Comparison of ENCODE assay signal across 9 cellular contexts in genomic region chr20:35226775-35227681, GRCh38. TPM values are rescaled to one million over a fixed set of nuclear protein-coding genes. Genes with fewer than 3 reads are reported as not detected.
A peak's percentile ranks its signal among the peaks of the same experiment; 100 is the strongest.
DNase-seq lines count a peak whose midpoint lies in the region; ATAC-seq and TF ChIP-seq lines count a peak whose summit lies in the region.
"Had no signal": no experiment of that assay in that cellular context is flagged by ENCODE, and none has a peak within 500 bp of the region (broad histone marks: within the 10 kb centered on the region; RNA-seq: fewer than 3 reads in every experiment).

No MANE protein-coding gene starts in this region.

- H3K27ac ChIP-seq in AG04450 (ENCODE audit: low read depth, low read length), result peak overlapping the region; percentile 31
- no peak overlapping the region for H3K27ac ChIP-seq in spleen
- H3K27ac ChIP-seq: gastrocnemius medialis had no signal

- no peak for TF ChIP-seq POLR2A in spleen (IDR thresholded peaks at IDR 0.05)

- no peak for ATAC-seq in HG03460 (IDR thresholded peaks at IDR 0.05; ENCODE audit: unreplicated experiment)

- H3K9me3 ChIP-seq in AG04450 (ENCODE audit: control insufficient read depth, insufficient read depth, low read length) (no peaks in the 10 kb centered on the region), spleen (no peaks in the 10 kb centered on the region)
- H3K9me3 ChIP-seq: gastrocnemius medialis had no signal

- peaks cover 0 to 20% (median 2%) of the 10 kb centered on the region in 6 donors for H3K4me1 ChIP-seq in spleen
- H3K4me1 ChIP-seq: gastrocnemius medialis had no signal

- peaks cover 0 to 22% (median 0%) of the 10 kb centered on the region in 6 donors for H3K36me3 ChIP-seq in spleen
- H3K36me3 ChIP-seq: gastrocnemius medialis had no signal

- intact Hi-C loops in spleen (cut with DNase I; ENCODE audit: low total_unique reads), result no loop called here

- H3K9me3 Mint-ChIP-seq in T-helper 2 cell treated with Interferon-gamma antibody and Interleukin-4, amounts not matched to agents 5 μg/mL and 100 μg/mL, for 36 hours, result no peaks in the 10 kb centered on the region

- 7 to 27% (median 13%) methylated on average over 22 to 89 of the region's 91 CpGs for WGBS in spleen, 5 donors

- H3K27me3 Mint-ChIP-seq in T-helper 2 cell treated with Interferon-gamma antibody and Interleukin-4, amounts not matched to agents 5 μg/mL and 100 μg/mL, for 36 hours (ENCODE audit: low read depth), result peaks cover 48% of the 10 kb centered on the region

- CTCF ChIA-PET in AG04450 (lab: Charles Lee) (interaction anchor here (0.6 to 1.5 kb wide), 4 partner anchors 11 to 141 kb away, joined by 3 to 6 read pairs (median 4); no protein-coding TSS in a partner anchor), HEK293T (lab: Yijun Ruan, JAX) (interaction anchor here (0.6 kb wide), 1 partner anchor 219 kb away, joined by 5 read pairs; no protein-coding TSS in a partner anchor)

- H3K4me3 Mint-ChIP-seq in T-helper 2 cell treated with Interferon-gamma antibody and Interleukin-4, amounts not matched to agents 5 μg/mL and 100 μg/mL, for 36 hours, result peak overlapping the region; percentile 54

- POLR2A ChIA-PET in AG04450 (lab: Yijun Ruan, JAX) (interaction anchor here (1.7 kb wide), 1 partner anchor 215 kb away, joined by 8 read pairs; no protein-coding TSS in a partner anchor), HEK293T (lab: Yijun Ruan, JAX) (interaction anchor here (0.9 kb wide), 1 partner anchor 228 kb away, joined by 6 read pairs; no protein-coding TSS in a partner anchor)

- H3K27me3 ChIP-seq in AG04450 (ENCODE audit: control insufficient read depth, insufficient read depth, low read length) (peaks cover 35% of the 10 kb centered on the region), spleen (replicated peaks in 1 of 7) (peaks cover 0 to 25% (median 9%) of the 10 kb centered on the region in 7 donors)

- H3K27ac Mint-ChIP-seq in T-helper 2 cell treated with Interferon-gamma antibody and Interleukin-4, amounts not matched to agents 5 μg/mL and 100 μg/mL, for 36 hours, result no peak overlapping the region

- no peak for DNase-seq in AG04450 (ENCODE audit: low read depth, low spot score)
- DNase-seq in HEK293T (ENCODE audit: extremely low spot score), result peak; percentile 80
- peak; percentile 28 for DNase-seq in T-helper 2 cell treated with Interferon-gamma antibody and Interleukin-4, amounts not matched to agents 5 μg/mL and 100 μg/mL, for 36 hours (ENCODE audit: low spot score)
- peak; percentile 86 for DNase-seq in astrocyte of the hippocampus (ENCODE audit: low read depth, low spot score)
- DNase-seq in iPS-NIHi11 (ENCODE audit: low spot score), result peak; percentile 93
- DNase-seq in spleen, result peak; percentile 74
- DNase-seq in AML-193 (lab: John Stamatoyannopoulos, UW), result no peak
- DNase-seq: gastrocnemius medialis had no signal

- TF ChIP-seq CTCF in AG04450 (IDR thresholded peaks at IDR 0.05; ENCODE audit: low read depth, low read length) (no peak), spleen (IDR thresholded peaks at IDR 0.05 in 8 of 11, conservative IDR thresholded peaks at IDR 0.05 in 3 of 11) (no peak)

- peaks cover 4% of the 10 kb centered on the region for H3K36me3 Mint-ChIP-seq in T-helper 2 cell treated with Interferon-gamma antibody and Interleukin-4, amounts not matched to agents 5 μg/mL and 100 μg/mL, for 36 hours (ENCODE audit: low read depth)

- H3K4me3 ChIP-seq in AG04450 (ENCODE audit: low read depth, low read length) (peak overlapping the region; percentile 22), spleen (peak overlapping the region in 4 of 8 donors; percentile 13 to 66 (median 23))

- peaks cover 4% of the 10 kb centered on the region for H3K4me1 Mint-ChIP-seq in T-helper 2 cell treated with Interferon-gamma antibody and Interleukin-4, amounts not matched to agents 5 μg/mL and 100 μg/mL, for 36 hours (ENCODE audit: low read depth)

TF ChIP-seq in HEK293T, 16 proteins besides CTCF, POLR2A, EP300 and RAD21:
- peak; percentile 64 for TF ChIP-seq L3MBTL2 (conservative IDR thresholded peaks at IDR 0.05)
- TF ChIP-seq CTBP1 (IDR thresholded peaks at IDR 0.05; ENCODE audit: borderline replicate concordance), result no peak
- TF ChIP-seq PKNOX1 (IDR thresholded peaks at IDR 0.05), result no peak
- TF ChIP-seq ZNF384 (IDR thresholded peaks at IDR 0.05), result no peak
- TF ChIP-seq NFRKB (IDR thresholded peaks at IDR 0.05), result no peak
- TF ChIP-seq FOXA1 (IDR thresholded peaks at IDR 0.05), result no peak
- no peak for TF ChIP-seq FOXK2 (IDR thresholded peaks at IDR 0.05)

RNA-seq across cellular contexts. Expression of gene MMP24, which starts 0.5 kb away (rescaled TPM):
- polyA plus RNA-seq in AG04450 (2011; rRNA removed), result 0.40 and 0.45 TPM in 2 replicates
- polyA minus RNA-seq in AG04450 (2011; rRNA and poly(A)+ RNA removed), result 0.32 and 0.35 TPM in 2 replicates
- total RNA-seq in spleen, result under 1 TPM; 0.10 to 0.32 (median 0.24) TPM
- under 1 TPM; 0.11 to 0.13 (median 0.12) TPM for polyA plus RNA-seq in spleen

RNA-seq across cellular contexts. Expression of gene MMP24OS, which starts 50.9 kb away (rescaled TPM):
- polyA plus RNA-seq in AG04450 (2011; rRNA removed) (35.3 and 44.9 TPM in 2 replicates), spleen (10 to 100 TPM; 18.6 to 41.5 (median 28.5) TPM)
- polyA minus RNA-seq in AG04450 (2011; rRNA and poly(A)+ RNA removed), result 30.3 and 34.6 TPM in 2 replicates
- 10 to 100 TPM; 21.3 to 68.6 (median 47.5) TPM for total RNA-seq in spleen

RNA-seq across cellular contexts. Expression of gene PROCR, which starts 55.2 kb away (rescaled TPM):
- polyA plus RNA-seq in AG04450 (2011; rRNA removed) (73.8 and 86.5 TPM in 2 replicates), spleen (10 to 100 TPM in 1 of 3 donors, 1 to 10 TPM in 2; 5.0 to 13.7 (median 10.0) TPM)
- polyA minus RNA-seq in AG04450 (2011; rRNA and poly(A)+ RNA removed), result 26.2 and 34.1 TPM in 2 replicates
- total RNA-seq in spleen, result 100 to 1,000 TPM in 1 of 7 donors, 10 to 100 TPM in 6; 12.1 to 104 (median 31.2) TPM

RNA-seq across cellular contexts. Expression of gene EIF6, which starts 57.5 kb away (rescaled TPM):
- 133 and 157 TPM in 2 replicates for polyA plus RNA-seq in AG04450 (2011; rRNA removed)
- 111 and 146 TPM in 2 replicates for polyA minus RNA-seq in AG04450 (2011; rRNA and poly(A)+ RNA removed)
- 10 to 100 TPM; 50.5 to 76.8 (median 62.2) TPM for total RNA-seq in spleen
- 100 to 1,000 TPM in 2 of 3 donors, 10 to 100 TPM in 1; 88.2 to 121 (median 104) TPM for polyA plus RNA-seq in spleen

Comparison
In these comparisons a context has a peak if more than half of its experiments do, and no peak if none do; other contexts are left out.
1. DNase-seq: peak in HEK293T (single experiment), T-helper 2 cell treated with Interferon-gamma antibody and Interleukin-4, amounts not matched to agents 5 μg/mL and 100 μg/mL, for 36 hours (single experiment), astrocyte of the hippocampus (single experiment), iPS-NIHi11 (single experiment) and spleen (single experiment); none in AG04450 (single experiment) and AML-193 (0 of 2).